Comparison of ENCODE assay signal across 8 cellular contexts in the genomic region with DNA sequence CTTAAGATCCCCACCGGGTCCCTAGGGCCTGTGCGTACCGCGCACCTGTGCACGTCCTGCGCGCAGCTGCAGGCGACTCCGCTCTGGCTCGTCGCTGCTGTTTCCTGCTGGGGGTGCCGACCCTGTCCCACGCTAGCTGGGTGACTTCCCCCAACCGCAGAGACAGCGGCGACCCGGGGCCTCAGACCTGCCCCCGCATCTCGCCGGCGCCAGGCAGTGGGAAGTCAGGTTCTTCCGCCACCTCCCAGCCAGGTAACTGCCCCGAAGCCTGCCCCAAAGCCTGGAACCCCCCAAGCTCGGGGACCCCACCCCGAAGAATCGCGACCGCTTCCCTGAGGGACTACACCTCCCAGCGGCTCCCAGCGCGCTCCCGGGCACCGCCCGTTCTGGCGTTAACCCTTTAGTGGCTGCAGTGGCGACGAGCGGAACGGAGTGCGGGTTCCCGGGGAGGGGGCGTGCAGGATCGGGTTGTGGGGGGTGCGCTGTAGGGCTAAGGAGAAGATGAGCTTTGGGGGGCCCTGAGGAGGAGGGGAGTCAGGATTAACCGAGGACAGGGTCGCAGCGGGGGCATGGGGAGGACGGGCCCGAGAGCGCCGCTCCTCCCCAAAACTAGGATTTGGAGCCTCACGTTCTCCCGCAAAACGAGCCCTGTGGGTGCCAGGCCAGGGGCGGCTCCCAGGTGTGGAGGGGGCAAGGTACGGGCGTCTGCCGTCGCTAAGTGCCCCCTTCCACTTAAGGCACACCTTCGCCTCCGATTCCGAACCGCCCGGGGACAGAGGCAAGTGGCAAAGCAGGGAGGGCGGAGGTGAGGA. TPM values are rescaled to one million over a fixed set of nuclear protein-coding genes. Genes with fewer than 3 reads are reported as not detected.
DNase-seq lines count a peak whose midpoint lies in the region; ATAC-seq and TF ChIP-seq lines count a peak whose summit lies in the region.

No MANE protein-coding gene starts in this region.

- peaks cover 12 to 22% (median 18%) of the 10 kb centered on the region in 11 experiments; a peak in 20 of 22 replicates for H3K9me3 ChIP-seq in BLaER1 treated with 17β-estradiol and CSF1 and Interleukin-3, amounts not matched to agents 10 nM and 100 nM (replicated peaks in 1 of 11)
- no peaks in the 10 kb centered on the region; the same call in 1 of the 2 replicates for H3K9me3 ChIP-seq in OCI-LY7 (ENCODE audit: low read length)

- no peaks in the 10 kb centered on the region for H3K36me3 Mint-ChIP-seq in osteocyte (ENCODE audit: unreplicated experiment)

- H3K9me2 ChIP-seq in OCI-LY7 (ENCODE audit: insufficient read depth, low read length): no peaks in the 10 kb centered on the region

- H3K27me3 Mint-ChIP-seq in osteocyte (ENCODE audit: unreplicated experiment): no peaks in the 10 kb centered on the region

- ATAC-seq in GM21515 (IDR thresholded peaks at IDR 0.05; ENCODE audit: unreplicated experiment) (peak; percentile 52), Right ventricle myocardium superior (ENCODE audit: poor library complexity) (peak; percentile 86), HG03196 (IDR thresholded peaks at IDR 0.05; ENCODE audit: unreplicated experiment) (no peak)

- POLR2A ChIA-PET in OCI-LY7 (lab: Charles Lee): interaction anchor here (0.6 to 1.1 kb wide), 3 partner anchors 21 to 333 kb away, joined by 3 read pairs; partner anchors contain the start of gene MAN2C1

- intact Hi-C loops in OCI-LY7 (cut with micrococcal nuclease; ENCODE audit: unreplicated experiment): loop anchor here (1.0 to 5.0 kb wide), 3 partner anchors 21 to 295 kb away; partner anchors contain the start of genes IMP3 and MAN2C1
- intact Hi-C loops in Right ventricle myocardium superior (cut with DNase I): no loop called here

- CTCF ChIA-PET in OCI-LY7 (lab: Charles Lee; ENCODE audit: unreplicated experiment): interaction anchor here (0.6 to 1.1 kb wide), 2 partner anchors 12 to 107 kb away, joined by 3 to 4 read pairs; no protein-coding TSS in a partner anchor

- peak overlapping the region; percentile 94 to 100 (median 99) for H3K4me2 ChIP-seq in BLaER1 treated with 17β-estradiol and CSF1 and Interleukin-3, amounts not matched to agents 10 nM and 100 nM
- H3K4me2 ChIP-seq in OCI-LY7 (ENCODE audit: low read length): peak overlapping the region; percentile 89

- peak overlapping the region; percentile 67 to 87 (median 81) for H3K27ac ChIP-seq in BLaER1 treated with 17β-estradiol and CSF1 and Interleukin-3, amounts not matched to agents 10 nM and 100 nM
- peak overlapping the region; percentile 89 for H3K27ac ChIP-seq in OCI-LY7 (ENCODE audit: low read depth, low read length, poor library complexity, severe bottlenecking)

- H3K27ac Mint-ChIP-seq in osteocyte (ENCODE audit: unreplicated experiment): peak overlapping the region; percentile 52

- H2AFZ ChIP-seq in OCI-LY7 (ENCODE audit: low read length): peak overlapping the region; percentile 68; the same call in 1 of the 2 replicates

- BruUV-seq in OCI-LY7 (replicated peaks; lab: Mats Ljungman, UMichigan): no TSS peak

- peaks cover 0 to 16% (median 0%) of the 10 kb centered on the region in 11 experiments; a peak in 6 of 22 replicates for H3K27me3 ChIP-seq in BLaER1 treated with 17β-estradiol and CSF1 and Interleukin-3, amounts not matched to agents 10 nM and 100 nM

- peaks cover 0 to 24% (median 0%) of the 10 kb centered on the region in 11 experiments; a peak in 9 of 22 replicates for H4K20me1 ChIP-seq in BLaER1 treated with 17β-estradiol and CSF1 and Interleukin-3, amounts not matched to agents 10 nM and 100 nM
- no peaks in the 10 kb centered on the region for H4K20me1 ChIP-seq in OCI-LY7 (ENCODE audit: insufficient read depth, low read length)

- peak overlapping the region; percentile 86 for H3K4me3 Mint-ChIP-seq in osteocyte (ENCODE audit: unreplicated experiment)

- DNase-seq in OCI-LY7 (ENCODE audit: low spot score) (peak; percentile 96), Right ventricle myocardium superior (peak; percentile 75), osteocyte (ENCODE audit: extremely low spot score, unreplicated experiment) (no peak), COLO829 (ENCODE audit: low spot score) (no peak)
- peak; percentile 56 for DNase-seq in activated naive CD4-positive, alpha-beta T cell treated with Interleukin-2 at 50 U/mL for 16 hours

- peak overlapping the region; percentile 74 to 93 (median 83) for H3K9ac ChIP-seq in BLaER1 treated with 17β-estradiol and CSF1 and Interleukin-3, amounts not matched to agents 10 nM and 100 nM

- peaks cover 38 to 80% (median 67%) of the 10 kb centered on the region in 10 experiments for H3K4me1 ChIP-seq in BLaER1 treated with 17β-estradiol and CSF1 and Interleukin-3, amounts not matched to agents 10 nM and 100 nM
- peaks cover 50% of the 10 kb centered on the region for H3K4me1 ChIP-seq in OCI-LY7 (ENCODE audit: insufficient read depth, low read length, poor library complexity, severe bottlenecking)

- H3K79me2 ChIP-seq in OCI-LY7 (ENCODE audit: insufficient read depth, low read depth, low read length): no peaks in the 10 kb centered on the region

- H3K9me3 Mint-ChIP-seq in osteocyte (ENCODE audit: unreplicated experiment): no peaks in the 10 kb centered on the region

- TF ChIP-seq CTCF in OCI-LY7 (conservative IDR thresholded peaks at IDR 0.05; ENCODE audit: low read length) (no peak), osteocyte (IDR thresholded peaks at IDR 0.05) (no peak)

- peaks cover 14% of the 10 kb centered on the region for H3K4me1 Mint-ChIP-seq in osteocyte (ENCODE audit: unreplicated experiment)

- peak overlapping the region; percentile 70 to 94 (median 82) for H3K4me3 ChIP-seq in BLaER1 treated with 17β-estradiol and CSF1 and Interleukin-3, amounts not matched to agents 10 nM and 100 nM
- peak overlapping the region; percentile 88 for H3K4me3 ChIP-seq in OCI-LY7 (ENCODE audit: low read depth, low read length, poor library complexity, severe bottlenecking)

- peaks cover 0 to 15% (median 13%) of the 10 kb centered on the region in 11 experiments; a peak in 12 of 22 replicates for H3K36me3 ChIP-seq in BLaER1 treated with 17β-estradiol and CSF1 and Interleukin-3, amounts not matched to agents 10 nM and 100 nM
- peaks cover 38% of the 10 kb centered on the region for H3K36me3 ChIP-seq in OCI-LY7 (ENCODE audit: insufficient read depth, low read length)

RNA-seq across cellular contexts. Expression of gene NEIL1, which starts 0.6 kb away (rescaled TPM):
- total RNA-seq in OCI-LY7 (2014; rRNA removed; shearing (Covaris generic)): 128 and 159 TPM in 2 replicates
- total RNA-seq in OCI-LY7 (2022) (99.5 and 105 TPM in 2 replicates), Right ventricle myocardium superior (9.7 TPM), osteocyte (30.0 and 34.0 TPM in 2 replicates)

RNA-seq across cellular contexts. Expression of gene COMMD4, which starts 11.6 kb away (rescaled TPM):
- total RNA-seq in OCI-LY7 (2014; rRNA removed; shearing (Covaris generic)): 123 and 129 TPM in 2 replicates
- total RNA-seq in OCI-LY7 (2022) (120 and 133 TPM in 2 replicates), Right ventricle myocardium superior (40.7 TPM), osteocyte (96.6 and 99.0 TPM in 2 replicates)

RNA-seq across cellular contexts. Expression of gene MAN2C1, which starts 21.0 kb away (rescaled TPM):
- 98.8 and 113 TPM in 2 replicates for total RNA-seq in OCI-LY7 (2014; rRNA removed; shearing (Covaris generic))
- total RNA-seq in OCI-LY7 (2022) (141 and 155 TPM in 2 replicates), Right ventricle myocardium superior (94.7 TPM), osteocyte (174 and 219 TPM in 2 replicates)

Comparison
In these comparisons a context has a peak if more than half of its experiments do, and no peak if none do; other contexts are left out.
1. DNase-seq: peak in OCI-LY7 (single experiment), activated naive CD4-positive, alpha-beta T cell treated with Interleukin-2 at 50 U/mL for 16 hours (single experiment) and Right ventricle myocardium superior (single experiment); none in osteocyte (single experiment) and COLO829 (single experiment).